16 cellular contexts compared by ENCODE assay signal in the genomic region with DNA sequence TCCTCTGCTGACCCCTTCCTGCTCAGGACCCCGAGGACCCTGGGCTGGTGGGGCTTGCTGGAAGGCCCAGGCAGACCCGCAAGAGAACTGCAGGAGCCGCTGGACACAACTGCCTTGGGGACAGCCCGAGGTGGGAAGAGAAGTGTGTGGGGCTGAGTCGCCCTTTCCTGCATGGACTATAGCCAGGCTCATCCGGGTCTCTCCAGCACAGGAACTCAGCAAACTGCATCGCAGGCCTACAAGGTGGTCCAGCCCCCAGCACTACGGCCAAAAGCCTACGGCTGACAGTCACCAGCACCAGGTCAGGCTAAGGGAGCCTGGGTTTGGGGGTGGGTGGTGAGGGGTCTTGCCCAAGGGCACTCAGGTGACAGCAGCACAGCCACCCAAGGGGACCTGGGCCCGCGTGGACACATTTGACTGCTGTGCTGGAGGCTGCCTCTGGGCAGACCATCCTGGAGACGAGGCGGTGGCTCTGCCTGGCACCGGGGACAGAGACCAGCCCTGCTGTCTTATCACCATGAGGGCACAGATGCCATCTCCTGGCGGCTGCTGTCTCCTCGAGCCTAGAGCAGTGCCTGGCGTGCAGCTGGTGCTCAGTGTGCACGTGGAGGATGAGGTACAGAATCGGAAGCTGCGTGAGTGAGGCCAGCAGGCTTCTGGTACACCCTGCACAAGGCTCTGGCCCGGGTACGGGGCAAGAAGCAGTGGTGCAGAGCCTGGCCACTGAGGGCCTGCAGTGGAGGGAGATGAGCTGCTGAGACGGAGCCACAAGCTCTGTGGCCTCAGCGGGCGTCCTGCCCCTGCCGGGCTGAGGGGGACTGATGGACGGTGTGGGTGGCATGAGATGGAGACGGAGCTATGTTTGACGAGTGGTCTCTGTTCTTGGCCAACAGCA. TPM values are rescaled to one million over a fixed set of nuclear protein-coding genes. Genes with fewer than 3 reads are reported as not detected.
DNase-seq lines count a peak whose midpoint lies in the region; ATAC-seq and TF ChIP-seq lines count a peak whose summit lies in the region.
"Had no signal": no experiment of that assay in that cellular context is flagged by ENCODE, and none has a peak within 500 bp of the region (broad histone marks: within the 10 kb centered on the region; RNA-seq: fewer than 3 reads in every experiment).

No MANE protein-coding gene starts in this region.

- no peaks in the 10 kb centered on the region for H3K9me3 Mint-ChIP-seq in natural killer cell treated with Interleukin-12 subunit alpha and Interleukin-12 subunit beta and Interleukin-15 and Interleukin-18, amount 100 ng/mL, for 72 hours
- no peaks in the 10 kb centered on the region for H3K9me3 Mint-ChIP-seq in natural killer cell
- H3K9me3 Mint-ChIP-seq in effector memory CD8-positive, alpha-beta T cell = no peaks in the 10 kb centered on the region
- H3K9me3 Mint-ChIP-seq in neural progenitor cell = no peaks in the 10 kb centered on the region
- H3K9me3 Mint-ChIP-seq: IgD-negative memory B cell had no signal

- no peaks in the 10 kb centered on the region for H3K36me3 Mint-ChIP-seq in natural killer cell treated with Interleukin-12 subunit alpha and Interleukin-12 subunit beta and Interleukin-15 and Interleukin-18, amount 100 ng/mL, for 72 hours
- H3K36me3 Mint-ChIP-seq in natural killer cell = no peaks in the 10 kb centered on the region
- H3K36me3 Mint-ChIP-seq in effector memory CD8-positive, alpha-beta T cell (ENCODE audit: insufficient read depth) = peaks cover 83% of the 10 kb centered on the region
- H3K36me3 Mint-ChIP-seq in neural progenitor cell = peaks cover 34% of the 10 kb centered on the region

- H3K9me3 ChIP-seq in left lung (no peaks in the 10 kb centered on the region), neural progenitor cell (ENCODE audit: low read depth) (no peaks in the 10 kb centered on the region)

- H3K27ac ChIP-seq in left lung = no peak overlapping the region
- H3K27ac ChIP-seq in neural progenitor cell = no peak overlapping the region
- H3K27ac ChIP-seq: GM23248 had no signal

- no peak overlapping the region for H2AFZ ChIP-seq in neural progenitor cell (replicated peaks)
- H2AFZ ChIP-seq: GM23248 had no signal

- no peak overlapping the region for H3K27ac Mint-ChIP-seq in natural killer cell treated with Interleukin-12 subunit alpha and Interleukin-12 subunit beta and Interleukin-15 and Interleukin-18, amount 100 ng/mL, for 72 hours
- H3K27ac Mint-ChIP-seq in natural killer cell = no peak overlapping the region
- peak overlapping the region; percentile 28 to 81 for H3K27ac Mint-ChIP-seq in effector memory CD8-positive, alpha-beta T cell
- H3K27ac Mint-ChIP-seq in neural progenitor cell = no peak overlapping the region

- H3F3A ChIP-seq in neural progenitor cell (ENCODE audit: low read depth) = no peaks in the 10 kb centered on the region

- peaks cover 3 to 100% of the 10 kb centered on the region in 2 donors for H3K36me3 ChIP-seq in left lung
- H3K36me3 ChIP-seq in neural progenitor cell = no peaks in the 10 kb centered on the region

- H3K4me3 Mint-ChIP-seq in natural killer cell treated with Interleukin-12 subunit alpha and Interleukin-12 subunit beta and Interleukin-15 and Interleukin-18, amount 100 ng/mL, for 72 hours = no peak overlapping the region
- H3K4me3 Mint-ChIP-seq in natural killer cell = no peak overlapping the region
- no peak overlapping the region for H3K4me3 Mint-ChIP-seq in effector memory CD8-positive, alpha-beta T cell
- H3K4me3 Mint-ChIP-seq in neural progenitor cell = no peak overlapping the region
- H3K4me3 Mint-ChIP-seq: CD4-positive, alpha-beta memory T cell; IgD-negative memory B cell had no signal

- H3K4me3 ChIP-seq in left lung (no peak overlapping the region), neural progenitor cell (no peak overlapping the region)
- H3K4me3 ChIP-seq: GM23248 had no signal

- peaks cover 30% of the 10 kb centered on the region for H4K20me1 ChIP-seq in neural progenitor cell (ENCODE audit: low read depth)

- H3K4me1 ChIP-seq in left lung (no peaks in the 10 kb centered on the region), neural progenitor cell (no peaks in the 10 kb centered on the region)

- H3K4me1 Mint-ChIP-seq in natural killer cell treated with Interleukin-12 subunit alpha and Interleukin-12 subunit beta and Interleukin-15 and Interleukin-18, amount 100 ng/mL, for 72 hours (ENCODE audit: low read depth in 2 of 2) = no peaks in the 10 kb centered on the region
- peaks cover 0 to 5% of the 10 kb centered on the region in 2 donors for H3K4me1 Mint-ChIP-seq in natural killer cell
- peaks cover 2 to 5% of the 10 kb centered on the region in 2 donors for H3K4me1 Mint-ChIP-seq in effector memory CD8-positive, alpha-beta T cell (ENCODE audit: low read depth in 2 of 2)
- H3K4me1 Mint-ChIP-seq in neural progenitor cell = no peaks in the 10 kb centered on the region
- H3K4me1 Mint-ChIP-seq: CD4-positive, alpha-beta memory T cell; IgD-negative memory B cell had no signal

- peak; percentile 49 for DNase-seq in natural killer cell treated with Interleukin-12 subunit alpha and Interleukin-12 subunit beta and Interleukin-15 and Interleukin-18, amount 100 ng/mL, for 72 hours (ENCODE audit: low spot score)
- DNase-seq in natural killer cell (no peak), left lung (peak; percentile 24 to 68), neural progenitor cell (ENCODE audit: low spot score) (no peak)
- DNase-seq in effector memory CD8-positive, alpha-beta T cell = no peak
- no peak for DNase-seq in effector CD4-positive, alpha-beta T cell
- DNase-seq: GM23248; HCEC 1CT; NCI-H1105 treated with DMSO at 0.1 percent for 48 hours; NCI-H187; NCI-H69; NK-92 treated with Interleukin-12 subunit alpha and Interleukin-12 subunit beta, amount 100 ng/mL, for 24 hours had no signal

- no peaks in the 10 kb centered on the region for H3K79me2 ChIP-seq in neural progenitor cell (ENCODE audit: low read depth)

- H3K9ac ChIP-seq in neural progenitor cell = no peak overlapping the region
- H3K9ac ChIP-seq: GM23248 had no signal

- H3K27me3 Mint-ChIP-seq in natural killer cell treated with Interleukin-12 subunit alpha and Interleukin-12 subunit beta and Interleukin-15 and Interleukin-18, amount 100 ng/mL, for 72 hours = no peaks in the 10 kb centered on the region
- no peaks in the 10 kb centered on the region for H3K27me3 Mint-ChIP-seq in natural killer cell (ENCODE audit: low read depth in 2 of 2)
- no peaks in the 10 kb centered on the region for H3K27me3 Mint-ChIP-seq in effector memory CD8-positive, alpha-beta T cell
- no peaks in the 10 kb centered on the region for H3K27me3 Mint-ChIP-seq in neural progenitor cell (ENCODE audit: insufficient read depth, low read depth)
- H3K27me3 Mint-ChIP-seq: CD4-positive, alpha-beta memory T cell; IgD-negative memory B cell had no signal

- no peaks in the 10 kb centered on the region for H3K27me3 ChIP-seq in left lung
- no peaks in the 10 kb centered on the region for H3K27me3 ChIP-seq in neural progenitor cell

- TF ChIP-seq CTCF in natural killer cell (IDR thresholded peaks at IDR 0.05) (no peak), left lung (IDR thresholded peaks at IDR 0.05) (no peak), neural progenitor cell (IDR thresholded peaks at IDR 0.05) (no peak)

- intact Hi-C loops in natural killer cell (cut with micrococcal nuclease) = loop anchor here (1.0 kb wide), 1 partner anchor 9 kb away; no protein-coding TSS in a partner anchor
- intact Hi-C loops in left lung (cut with DNase I) = no loop called here

- no peak overlapping the region for H3K4me2 ChIP-seq in neural progenitor cell

- ATAC-seq in natural killer cell treated with Interleukin-12 subunit alpha and Interleukin-12 subunit beta and Interleukin-15 and Interleukin-18, amount 100 ng/mL, for 72 hours = no peak
- ATAC-seq in natural killer cell = no peak
- no peak for ATAC-seq in effector memory CD8-positive, alpha-beta T cell (replicated peaks)
- no peak for ATAC-seq in left lung
- ATAC-seq in GM18867 (IDR thresholded peaks at IDR 0.05; ENCODE audit: unreplicated experiment) = no peak

RNA-seq across cellular contexts. Expression of a gene that starts 15.1 kb away (rescaled TPM):
- 100 to 1,000 TPM; 101 to 118 TPM for total RNA-seq in natural killer cell treated with Interleukin-12 subunit alpha and Interleukin-12 subunit beta and Interleukin-15 and Interleukin-18, amount 100 ng/mL, for 72 hours
- 10 to 100 TPM; 85.4 to 93.4 (median 87.3) TPM for total RNA-seq in natural killer cell
- total RNA-seq in left lung = 100 to 1,000 TPM; 192 to 218 TPM
- total RNA-seq in neural progenitor cell (ENCODE audit: low replicate concordance) = 48.3 and 76.1 TPM in 2 replicates

RNA-seq across cellular contexts. Expression of a gene that starts 54.0 kb away (rescaled TPM):
- under 1 TPM in 1 of 2 donors, not detected in 1; 0.17 TPM for total RNA-seq in natural killer cell treated with Interleukin-12 subunit alpha and Interleukin-12 subunit beta and Interleukin-15 and Interleukin-18, amount 100 ng/mL, for 72 hours
- total RNA-seq in natural killer cell (1 to 10 TPM; 1.3 to 2.9 (median 1.6) TPM), left lung (1 to 10 TPM; 1.6 to 6.3 TPM), neural progenitor cell (ENCODE audit: low replicate concordance) (0.22 TPM in 1 of 2 replicates, not detected in the other)
- total RNA-seq: CD4-positive, alpha-beta memory T cell; GM23248; HT1080 had no signal

Comparison
In these comparisons a context has a peak if more than half of its experiments do, and no peak if none do; other contexts are left out.
1. DNase-seq: peak in natural killer cell treated with Interleukin-12 subunit alpha and Interleukin-12 subunit beta and Interleukin-15 and Interleukin-18, amount 100 ng/mL, for 72 hours (single experiment) and left lung (2 of 2); none in natural killer cell (single experiment), effector memory CD8-positive, alpha-beta T cell (0 of 3), neural progenitor cell (single experiment) and effector CD4-positive, alpha-beta T cell (single experiment).
2. H3K27ac Mint-ChIP-seq: peak in effector memory CD8-positive, alpha-beta T cell (2 of 2); none in natural killer cell treated with Interleukin-12 subunit alpha and Interleukin-12 subunit beta and Interleukin-15 and Interleukin-18, amount 100 ng/mL, for 72 hours (0 of 2), natural killer cell (0 of 2) and neural progenitor cell (single experiment).